Comparison of ENCODE assay signal across 10 cellular contexts in genomic region chr5:88890070-88890781, GRCh38. TPM values are rescaled to one million over a fixed set of nuclear protein-coding genes. Genes with fewer than 3 reads are reported as not detected.
DNase-seq lines count a peak whose midpoint lies in the region; ATAC-seq and TF ChIP-seq lines count a peak whose summit lies in the region.
"Had no signal": no experiment of that assay in that cellular context is flagged by ENCODE, and none has a peak within 500 bp of the region (broad histone marks: within the 10 kb centered on the region; RNA-seq: fewer than 3 reads in every experiment).

No MANE protein-coding gene starts in this region.

- peak overlapping the region; percentile 81 for H2AFZ ChIP-seq in neural progenitor cell (replicated peaks)

- H3K36me3 Mint-ChIP-seq in neural progenitor cell: no peaks in the 10 kb centered on the region

- TF ChIP-seq CTCF in AG10803 (conservative IDR thresholded peaks at IDR 0.05; ENCODE audit: low read length) (no peak), epithelial cell of esophagus (IDR thresholded peaks at IDR 0.05; ENCODE audit: insufficient read depth, low read depth, low read length, missing control alignments) (no peak), neural progenitor cell (IDR thresholded peaks at IDR 0.05) (no peak)

- H3K4me1 Mint-ChIP-seq in neural progenitor cell: peaks cover 16% of the 10 kb centered on the region

- no peak overlapping the region for H3K27ac Mint-ChIP-seq in neural progenitor cell

- no peak for ATAC-seq in HG03175 (IDR thresholded peaks at IDR 0.05; ENCODE audit: unreplicated experiment)
- ATAC-seq in GM21390 (IDR thresholded peaks at IDR 0.05; ENCODE audit: unreplicated experiment): no peak
- no peak for ATAC-seq in HG03045 (IDR thresholded peaks at IDR 0.05; ENCODE audit: unreplicated experiment)
- no peak for ATAC-seq in GM19328 (IDR thresholded peaks at IDR 0.05; ENCODE audit: unreplicated experiment)

- peak overlapping the region; percentile 86 for H3K4me2 ChIP-seq in neural progenitor cell

- H3K4me3 ChIP-seq in AG10803 (ENCODE audit: low read length) (peak overlapping the region; percentile 67), epithelial cell of esophagus (ENCODE audit: low read length) (peak overlapping the region; percentile 48), neural progenitor cell (peak overlapping the region; percentile 57)

- no peaks in the 10 kb centered on the region for H3K9me3 ChIP-seq in neural progenitor cell (ENCODE audit: low read depth)

- H3K79me2 ChIP-seq in neural progenitor cell (ENCODE audit: low read depth): no peaks in the 10 kb centered on the region

- H3K9ac ChIP-seq in neural progenitor cell: no peak overlapping the region

- H3K4me3 Mint-ChIP-seq in neural progenitor cell: peak overlapping the region; percentile 86

- H3F3A ChIP-seq in neural progenitor cell (ENCODE audit: low read depth): peaks cover 7% of the 10 kb centered on the region

- H3K27me3 Mint-ChIP-seq in neural progenitor cell (ENCODE audit: insufficient read depth, low read depth): peaks cover 11% of the 10 kb centered on the region

- H3K27ac ChIP-seq in neural progenitor cell: no peak overlapping the region

- no peaks in the 10 kb centered on the region for H3K36me3 ChIP-seq in neural progenitor cell

- no peaks in the 10 kb centered on the region for H3K9me3 Mint-ChIP-seq in neural progenitor cell

- peaks cover 7% of the 10 kb centered on the region for H3K4me1 ChIP-seq in neural progenitor cell

- no peaks in the 10 kb centered on the region for H4K20me1 ChIP-seq in neural progenitor cell (ENCODE audit: low read depth)

- DNase-seq in AG10803 (ENCODE audit: low read depth) (no peak), MV-4-11 (lab: John Stamatoyannopoulos, UW) (peak; percentile 37), epithelial cell of esophagus (ENCODE audit: low read depth) (no peak), neural progenitor cell (ENCODE audit: low spot score) (no peak)
- DNase-seq: DMS79; stimulated activated naive CD4-positive, alpha-beta T cell had no signal

- peaks cover 60% of the 10 kb centered on the region for H3K27me3 ChIP-seq in neural progenitor cell

RNA-seq across cellular contexts. Expression of gene MEF2C, which starts 7.2 kb away (rescaled TPM):
- total RNA-seq in neural progenitor cell (ENCODE audit: low replicate concordance): 0.26 and 0.68 TPM in 2 replicates
